ENCODE assay signal across 1 cellular context in genomic region chr7:23679898-23680416, GRCh38.
TF ChIP-seq lines count a peak whose summit lies in the region.

TSS of gene FAM221A (plus strand) at chr7:23680199. CDS start at chr7:23680219, 20 bp downstream.

TF ChIP-seq in WTC11, 78 proteins besides CTCF, POLR2A, EP300 and RAD21 (continued from another document and continues in another):
- TF ChIP-seq JUN (CRISPR knock-in tag; IDR thresholded peaks at IDR 0.05) (peak; percentile 55; the same call in 1 of the 2 replicates), ETV6 (CRISPR knock-in tag; IDR thresholded peaks at IDR 0.05) (peak; percentile 74; the same call in 1 of the 2 replicates), ZNF423 (CRISPR knock-in tag; IDR thresholded peaks at IDR 0.05) (no peak), ZNF138 (CRISPR knock-in tag; conservative IDR thresholded peaks at IDR 0.05) (peak; percentile 96), RELA (CRISPR knock-in tag; IDR thresholded peaks at IDR 0.05; ENCODE audit: borderline replicate concordance) (peak; percentile 93; the same call in 1 of the 2 replicates), NR1H2 (CRISPR knock-in tag; IDR thresholded peaks at IDR 0.05) (no peak), ZNF317 (CRISPR knock-in tag; IDR thresholded peaks at IDR 0.05; ENCODE audit: borderline replicate concordance, low read depth) (0 out of 2 replicates have a peak, but pooled peaks have one; percentile 55), ZNF425 (CRISPR knock-in tag; conservative IDR thresholded peaks at IDR 0.05) (no peak), FOXK1 (CRISPR knock-in tag; IDR thresholded peaks at IDR 0.05) (peak; percentile 91), ATF6 (CRISPR knock-in tag; IDR thresholded peaks at IDR 0.05) (no peak), PREB (CRISPR knock-in tag; IDR thresholded peaks at IDR 0.05; ENCODE audit: borderline replicate concordance) (no peak; the same call in 1 of the 2 replicates), TEAD1 (CRISPR knock-in tag; IDR thresholded peaks at IDR 0.05) (peak; percentile 91), GRHL2 (CRISPR knock-in tag; IDR thresholded peaks at IDR 0.05; ENCODE audit: insufficient replicate concordance, severe bottlenecking) (no peak), RORB (CRISPR knock-in tag; IDR thresholded peaks at IDR 0.05) (no peak)
- TF ChIP-seq, protein P1, sequence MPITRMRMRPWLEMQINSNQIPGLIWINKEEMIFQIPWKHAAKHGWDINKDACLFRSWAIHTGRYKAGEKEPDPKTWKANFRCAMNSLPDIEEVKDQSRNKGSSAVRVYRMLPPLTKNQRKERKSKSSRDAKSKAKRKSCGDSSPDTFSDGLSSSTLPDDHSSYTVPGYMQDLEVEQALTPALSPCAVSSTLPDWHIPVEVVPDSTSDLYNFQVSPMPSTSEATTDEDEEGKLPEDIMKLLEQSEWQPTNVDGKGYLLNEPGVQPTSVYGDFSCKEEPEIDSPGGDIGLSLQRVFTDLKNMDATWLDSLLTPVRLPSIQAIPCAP (CRISPR knock-in tag; IDR thresholded peaks at IDR 0.05), result peak; percentile 84; the same call in 1 of the 2 replicates
- TF ChIP-seq, protein P2, sequence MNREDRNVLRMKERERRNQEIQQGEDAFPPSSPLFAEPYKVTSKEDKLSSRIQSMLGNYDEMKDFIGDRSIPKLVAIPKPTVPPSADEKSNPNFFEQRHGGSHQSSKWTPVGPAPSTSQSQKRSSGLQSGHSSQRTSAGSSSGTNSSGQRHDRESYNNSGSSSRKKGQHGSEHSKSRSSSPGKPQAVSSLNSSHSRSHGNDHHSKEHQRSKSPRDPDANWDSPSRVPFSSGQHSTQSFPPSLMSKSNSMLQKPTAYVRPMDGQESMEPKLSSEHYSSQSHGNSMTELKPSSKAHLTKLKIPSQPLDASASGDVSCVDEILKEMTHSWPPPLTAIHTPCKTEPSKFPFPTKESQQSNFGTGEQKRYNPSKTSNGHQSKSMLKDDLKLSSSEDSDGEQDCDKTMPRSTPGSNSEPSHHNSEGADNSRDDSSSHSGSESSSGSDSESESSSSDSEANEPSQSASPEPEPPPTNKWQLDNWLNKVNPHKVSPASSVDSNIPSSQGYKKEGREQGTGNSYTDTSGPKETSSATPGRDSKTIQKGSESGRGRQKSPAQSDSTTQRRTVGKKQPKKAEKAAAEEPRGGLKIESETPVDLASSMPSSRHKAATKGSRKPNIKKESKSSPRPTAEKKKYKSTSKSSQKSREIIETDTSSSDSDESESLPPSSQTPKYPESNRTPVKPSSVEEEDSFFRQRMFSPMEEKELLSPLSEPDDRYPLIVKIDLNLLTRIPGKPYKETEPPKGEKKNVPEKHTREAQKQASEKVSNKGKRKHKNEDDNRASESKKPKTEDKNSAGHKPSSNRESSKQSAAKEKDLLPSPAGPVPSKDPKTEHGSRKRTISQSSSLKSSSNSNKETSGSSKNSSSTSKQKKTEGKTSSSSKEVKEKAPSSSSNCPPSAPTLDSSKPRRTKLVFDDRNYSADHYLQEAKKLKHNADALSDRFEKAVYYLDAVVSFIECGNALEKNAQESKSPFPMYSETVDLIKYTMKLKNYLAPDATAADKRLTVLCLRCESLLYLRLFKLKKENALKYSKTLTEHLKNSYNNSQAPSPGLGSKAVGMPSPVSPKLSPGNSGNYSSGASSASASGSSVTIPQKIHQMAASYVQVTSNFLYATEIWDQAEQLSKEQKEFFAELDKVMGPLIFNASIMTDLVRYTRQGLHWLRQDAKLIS (CRISPR knock-in tag; IDR thresholded peaks at IDR 0.05; ENCODE audit: borderline replicate concordance), result no peak
- TF ChIP-seq, protein P3, sequence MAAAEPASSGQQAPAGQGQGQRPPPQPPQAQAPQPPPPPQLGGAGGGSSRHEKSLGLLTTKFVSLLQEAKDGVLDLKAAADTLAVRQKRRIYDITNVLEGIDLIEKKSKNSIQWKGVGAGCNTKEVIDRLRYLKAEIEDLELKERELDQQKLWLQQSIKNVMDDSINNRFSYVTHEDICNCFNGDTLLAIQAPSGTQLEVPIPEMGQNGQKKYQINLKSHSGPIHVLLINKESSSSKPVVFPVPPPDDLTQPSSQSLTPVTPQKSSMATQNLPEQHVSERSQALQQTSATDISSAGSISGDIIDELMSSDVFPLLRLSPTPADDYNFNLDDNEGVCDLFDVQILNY (CRISPR knock-in tag; IDR thresholded peaks at IDR 0.05), result peak; percentile 95
- TF ChIP-seq, protein P4, sequence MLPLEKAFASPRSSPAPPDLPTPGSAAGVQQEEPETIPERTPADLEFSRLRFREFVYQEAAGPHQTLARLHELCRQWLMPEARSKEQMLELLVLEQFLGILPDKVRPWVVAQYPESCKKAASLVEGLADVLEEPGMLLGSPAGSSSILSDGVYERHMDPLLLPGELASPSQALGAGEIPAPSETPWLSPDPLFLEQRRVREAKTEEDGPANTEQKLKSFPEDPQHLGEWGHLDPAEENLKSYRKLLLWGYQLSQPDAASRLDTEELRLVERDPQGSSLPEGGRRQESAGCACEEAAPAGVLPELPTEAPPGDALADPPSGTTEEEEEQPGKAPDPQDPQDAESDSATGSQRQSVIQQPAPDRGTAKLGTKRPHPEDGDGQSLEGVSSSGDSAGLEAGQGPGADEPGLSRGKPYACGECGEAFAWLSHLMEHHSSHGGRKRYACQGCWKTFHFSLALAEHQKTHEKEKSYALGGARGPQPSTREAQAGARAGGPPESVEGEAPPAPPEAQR (CRISPR knock-in tag; IDR thresholded peaks at IDR 0.05), result no peak
- TF ChIP-seq, protein P5, sequence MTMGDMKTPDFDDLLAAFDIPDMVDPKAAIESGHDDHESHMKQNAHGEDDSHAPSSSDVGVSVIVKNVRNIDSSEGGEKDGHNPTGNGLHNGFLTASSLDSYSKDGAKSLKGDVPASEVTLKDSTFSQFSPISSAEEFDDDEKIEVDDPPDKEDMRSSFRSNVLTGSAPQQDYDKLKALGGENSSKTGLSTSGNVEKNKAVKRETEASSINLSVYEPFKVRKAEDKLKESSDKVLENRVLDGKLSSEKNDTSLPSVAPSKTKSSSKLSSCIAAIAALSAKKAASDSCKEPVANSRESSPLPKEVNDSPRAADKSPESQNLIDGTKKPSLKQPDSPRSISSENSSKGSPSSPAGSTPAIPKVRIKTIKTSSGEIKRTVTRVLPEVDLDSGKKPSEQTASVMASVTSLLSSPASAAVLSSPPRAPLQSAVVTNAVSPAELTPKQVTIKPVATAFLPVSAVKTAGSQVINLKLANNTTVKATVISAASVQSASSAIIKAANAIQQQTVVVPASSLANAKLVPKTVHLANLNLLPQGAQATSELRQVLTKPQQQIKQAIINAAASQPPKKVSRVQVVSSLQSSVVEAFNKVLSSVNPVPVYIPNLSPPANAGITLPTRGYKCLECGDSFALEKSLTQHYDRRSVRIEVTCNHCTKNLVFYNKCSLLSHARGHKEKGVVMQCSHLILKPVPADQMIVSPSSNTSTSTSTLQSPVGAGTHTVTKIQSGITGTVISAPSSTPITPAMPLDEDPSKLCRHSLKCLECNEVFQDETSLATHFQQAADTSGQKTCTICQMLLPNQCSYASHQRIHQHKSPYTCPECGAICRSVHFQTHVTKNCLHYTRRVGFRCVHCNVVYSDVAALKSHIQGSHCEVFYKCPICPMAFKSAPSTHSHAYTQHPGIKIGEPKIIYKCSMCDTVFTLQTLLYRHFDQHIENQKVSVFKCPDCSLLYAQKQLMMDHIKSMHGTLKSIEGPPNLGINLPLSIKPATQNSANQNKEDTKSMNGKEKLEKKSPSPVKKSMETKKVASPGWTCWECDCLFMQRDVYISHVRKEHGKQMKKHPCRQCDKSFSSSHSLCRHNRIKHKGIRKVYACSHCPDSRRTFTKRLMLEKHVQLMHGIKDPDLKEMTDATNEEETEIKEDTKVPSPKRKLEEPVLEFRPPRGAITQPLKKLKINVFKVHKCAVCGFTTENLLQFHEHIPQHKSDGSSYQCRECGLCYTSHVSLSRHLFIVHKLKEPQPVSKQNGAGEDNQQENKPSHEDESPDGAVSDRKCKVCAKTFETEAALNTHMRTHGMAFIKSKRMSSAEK (CRISPR knock-in tag; IDR thresholded peaks at IDR 0.05; ENCODE audit: borderline replicate concordance), result no peak
- TF ChIP-seq, protein P6, sequence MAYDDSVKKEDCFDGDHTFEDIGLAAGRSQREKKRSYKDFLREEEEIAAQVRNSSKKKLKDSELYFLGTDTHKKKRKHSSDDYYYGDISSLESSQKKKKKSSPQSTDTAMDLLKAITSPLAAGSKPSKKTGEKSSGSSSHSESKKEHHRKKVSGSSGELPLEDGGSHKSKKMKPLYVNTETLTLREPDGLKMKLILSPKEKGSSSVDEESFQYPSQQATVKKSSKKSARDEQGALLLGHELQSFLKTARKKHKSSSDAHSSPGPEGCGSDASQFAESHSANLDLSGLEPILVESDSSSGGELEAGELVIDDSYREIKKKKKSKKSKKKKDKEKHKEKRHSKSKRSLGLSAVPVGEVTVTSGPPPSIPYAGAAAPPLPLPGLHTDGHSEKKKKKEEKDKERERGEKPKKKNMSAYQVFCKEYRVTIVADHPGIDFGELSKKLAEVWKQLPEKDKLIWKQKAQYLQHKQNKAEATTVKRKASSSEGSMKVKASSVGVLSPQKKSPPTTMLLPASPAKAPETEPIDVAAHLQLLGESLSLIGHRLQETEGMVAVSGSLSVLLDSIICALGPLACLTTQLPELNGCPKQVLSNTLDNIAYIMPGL (CRISPR knock-in tag; IDR thresholded peaks at IDR 0.05), result peak; percentile 65
- TF ChIP-seq, protein P7, sequence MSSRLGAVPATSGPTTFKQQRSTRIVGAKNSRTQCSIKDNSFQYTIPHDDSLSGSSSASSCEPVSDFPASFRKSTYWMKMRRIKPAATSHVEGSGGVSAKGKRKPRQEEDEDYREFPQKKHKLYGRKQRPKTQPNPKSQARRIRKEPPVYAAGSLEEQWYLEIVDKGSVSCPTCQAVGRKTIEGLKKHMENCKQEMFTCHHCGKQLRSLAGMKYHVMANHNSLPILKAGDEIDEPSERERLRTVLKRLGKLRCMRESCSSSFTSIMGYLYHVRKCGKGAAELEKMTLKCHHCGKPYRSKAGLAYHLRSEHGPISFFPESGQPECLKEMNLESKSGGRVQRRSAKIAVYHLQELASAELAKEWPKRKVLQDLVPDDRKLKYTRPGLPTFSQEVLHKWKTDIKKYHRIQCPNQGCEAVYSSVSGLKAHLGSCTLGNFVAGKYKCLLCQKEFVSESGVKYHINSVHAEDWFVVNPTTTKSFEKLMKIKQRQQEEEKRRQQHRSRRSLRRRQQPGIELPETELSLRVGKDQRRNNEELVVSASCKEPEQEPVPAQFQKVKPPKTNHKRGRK (CRISPR knock-in tag; IDR thresholded peaks at IDR 0.05; ENCODE audit: borderline replicate concordance), result no peak
- TF ChIP-seq, protein P8, sequence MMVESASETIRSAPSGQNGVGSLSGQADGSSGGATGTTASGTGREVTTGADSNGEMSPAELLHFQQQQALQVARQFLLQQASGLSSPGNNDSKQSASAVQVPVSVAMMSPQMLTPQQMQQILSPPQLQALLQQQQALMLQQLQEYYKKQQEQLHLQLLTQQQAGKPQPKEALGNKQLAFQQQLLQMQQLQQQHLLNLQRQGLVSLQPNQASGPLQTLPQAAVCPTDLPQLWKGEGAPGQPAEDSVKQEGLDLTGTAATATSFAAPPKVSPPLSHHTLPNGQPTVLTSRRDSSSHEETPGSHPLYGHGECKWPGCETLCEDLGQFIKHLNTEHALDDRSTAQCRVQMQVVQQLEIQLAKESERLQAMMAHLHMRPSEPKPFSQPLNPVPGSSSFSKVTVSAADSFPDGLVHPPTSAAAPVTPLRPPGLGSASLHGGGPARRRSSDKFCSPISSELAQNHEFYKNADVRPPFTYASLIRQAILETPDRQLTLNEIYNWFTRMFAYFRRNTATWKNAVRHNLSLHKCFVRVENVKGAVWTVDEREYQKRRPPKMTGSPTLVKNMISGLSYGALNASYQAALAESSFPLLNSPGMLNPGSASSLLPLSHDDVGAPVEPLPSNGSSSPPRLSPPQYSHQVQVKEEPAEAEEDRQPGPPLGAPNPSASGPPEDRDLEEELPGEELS (CRISPR knock-in tag; IDR thresholded peaks at IDR 0.05), result peak; percentile 93
- TF ChIP-seq, protein P9, sequence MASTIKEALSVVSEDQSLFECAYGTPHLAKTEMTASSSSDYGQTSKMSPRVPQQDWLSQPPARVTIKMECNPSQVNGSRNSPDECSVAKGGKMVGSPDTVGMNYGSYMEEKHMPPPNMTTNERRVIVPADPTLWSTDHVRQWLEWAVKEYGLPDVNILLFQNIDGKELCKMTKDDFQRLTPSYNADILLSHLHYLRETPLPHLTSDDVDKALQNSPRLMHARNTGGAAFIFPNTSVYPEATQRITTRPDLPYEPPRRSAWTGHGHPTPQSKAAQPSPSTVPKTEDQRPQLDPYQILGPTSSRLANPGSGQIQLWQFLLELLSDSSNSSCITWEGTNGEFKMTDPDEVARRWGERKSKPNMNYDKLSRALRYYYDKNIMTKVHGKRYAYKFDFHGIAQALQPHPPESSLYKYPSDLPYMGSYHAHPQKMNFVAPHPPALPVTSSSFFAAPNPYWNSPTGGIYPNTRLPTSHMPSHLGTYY (CRISPR knock-in tag; IDR thresholded peaks at IDR 0.05), result no peak
